ENCODE assay signal across 15 cellular contexts in genomic region chr10:22657028-22657427, GRCh38. TPM values are rescaled to one million over a fixed set of nuclear protein-coding genes. Genes with fewer than 3 reads are reported as not detected.
A peak's percentile ranks its signal among the peaks of the same experiment; 100 is the strongest.
DNase-seq lines count a peak whose midpoint lies in the region; ATAC-seq and TF ChIP-seq lines count a peak whose summit lies in the region.
"Had no signal": no experiment of that assay in that cellular context is flagged by ENCODE, and none has a peak within 500 bp of the region (broad histone marks: within the 10 kb centered on the region; RNA-seq: fewer than 3 reads in every experiment).

No MANE protein-coding gene starts in this region.

- H3K4me1 ChIP-seq in transverse colon, result peaks cover 0 to 41% (median 8%) of the 10 kb centered on the region in 4 donors

- DNase-seq in activated naive CD4-positive, alpha-beta T cell treated with Interleukin-2 at 50 U/mL for 16 hours, result no peak
- DNase-seq in activated T-helper 2 cell treated with anti-CD3 and anti-CD28 coated beads, Interferon-gamma antibody, Interleukin-2, Interleukin-4, amounts not matched to agents 10 μg/mL and 5 μg/mL and 100 μg/mL, durations not matched to agents 14 hours and 24 hours and 36 hours (ENCODE audit: low spot score), result no peak
- DNase-seq in memory B cell (ENCODE audit: low spot score in 2 of 2) (no peak), type B pancreatic cell (ENCODE audit: extremely low spot score, unreplicated experiment) (no peak), transverse colon (no peak), NOMO-1 (lab: John Stamatoyannopoulos, UW; ENCODE audit: unreplicated experiment in 2 of 2) (no peak), A172 (ENCODE audit: low spot score) (no peak)
- DNase-seq: BE2C; Karpas-422; NCI-H1694 treated with DMSO at 0.1 percent for 48 hours; SHP77 treated with DMSO at 0.1 percent for 48 hours; stimulated activated CD4-positive, alpha-beta T cell treated with anti-CD3 and anti-CD28 coated beads, Interleukin-15, amount 100 ng/mL, for 24 hours had no signal

- H3K27ac ChIP-seq in transverse colon, result no peak overlapping the region
- H3K27ac ChIP-seq: esophagus muscularis mucosa had no signal

- no peak overlapping the region for H3K4me3 ChIP-seq in transverse colon
- H3K4me3 ChIP-seq: esophagus muscularis mucosa, lung had no signal

- no peaks in the 10 kb centered on the region for H3K9me3 ChIP-seq in transverse colon
- H3K9me3 ChIP-seq: BE2C, esophagus muscularis mucosa had no signal

- peaks cover 97% of the 10 kb centered on the region for H3K4me1 Mint-ChIP-seq in activated naive CD4-positive, alpha-beta T cell treated with anti-CD3 and anti-CD28 coated beads, Interleukin-2, amount 50 U/mL, for 24 hours
- H3K4me1 Mint-ChIP-seq in activated T-helper 2 cell treated with anti-CD3 and anti-CD28 coated beads, Interferon-gamma antibody, Interleukin-2, Interleukin-4, amounts not matched to agents 10 μg/mL and 5 μg/mL and 100 μg/mL, durations not matched to agents 14 hours and 24 hours and 36 hours (ENCODE audit: low read depth), result peaks cover 82% of the 10 kb centered on the region
- H3K4me1 Mint-ChIP-seq in memory B cell, result peaks cover 68% of the 10 kb centered on the region
- H3K4me1 Mint-ChIP-seq in type B pancreatic cell (ENCODE audit: unreplicated experiment), result peaks cover 36% of the 10 kb centered on the region

- no peaks in the 10 kb centered on the region for H3K27me3 ChIP-seq in transverse colon
- H3K27me3 ChIP-seq: BE2C, esophagus muscularis mucosa had no signal

- no peak for TF ChIP-seq EP300 in transverse colon (IDR thresholded peaks at IDR 0.05; ENCODE audit: low read depth)

- H3K4me3 Mint-ChIP-seq in activated naive CD4-positive, alpha-beta T cell treated with anti-CD3 and anti-CD28 coated beads, Interleukin-2, amount 50 U/mL, for 24 hours, result peak overlapping the region; percentile 81
- peak overlapping the region; percentile 56 for H3K4me3 Mint-ChIP-seq in activated T-helper 2 cell treated with anti-CD3 and anti-CD28 coated beads, Interferon-gamma antibody, Interleukin-2, Interleukin-4, amounts not matched to agents 10 μg/mL and 5 μg/mL and 100 μg/mL, durations not matched to agents 14 hours and 24 hours and 36 hours (ENCODE audit: low read depth)
- H3K4me3 Mint-ChIP-seq in memory B cell (no peak overlapping the region), type B pancreatic cell (no peak overlapping the region)

- intact Hi-C loops in activated T-helper 2 cell treated with anti-CD3 and anti-CD28 coated beads, Interferon-gamma antibody, Interleukin-2, Interleukin-4, amounts not matched to agents 10 μg/mL and 5 μg/mL and 100 μg/mL, durations not matched to agents 14 hours and 24 hours and 36 hours (cut with micrococcal nuclease), result loop anchor here (5.0 kb wide), 1 partner anchor 85 kb away; no protein-coding TSS in a partner anchor
- intact Hi-C loops in transverse colon (cut with DNase I; ENCODE audit: low total_unique reads), result no loop called here

- in situ Hi-C loops in transverse colon (cut with MboI; ENCODE audit: low pct_ligation_motif_present in 1 of 4, low pct_unique_long_range_greater_than_20kb in 1 of 4, low sequenced_read_pairs in 3 of 4), result no loop called here

- peak overlapping the region; percentile 95 for H3K27ac Mint-ChIP-seq in activated naive CD4-positive, alpha-beta T cell treated with anti-CD3 and anti-CD28 coated beads, Interleukin-2, amount 50 U/mL, for 24 hours
- H3K27ac Mint-ChIP-seq in activated T-helper 2 cell treated with anti-CD3 and anti-CD28 coated beads, Interferon-gamma antibody, Interleukin-2, Interleukin-4, amounts not matched to agents 10 μg/mL and 5 μg/mL and 100 μg/mL, durations not matched to agents 14 hours and 24 hours and 36 hours, result peak overlapping the region; percentile 86
- H3K27ac Mint-ChIP-seq in memory B cell, result peak overlapping the region; percentile 64
- H3K27ac Mint-ChIP-seq in type B pancreatic cell, result peak overlapping the region; percentile 57

- TF ChIP-seq CTCF in type B pancreatic cell (conservative IDR thresholded peaks at IDR 0.05) (no peak), transverse colon (IDR thresholded peaks at IDR 0.05) (no peak)

- H3K36me3 Mint-ChIP-seq in activated naive CD4-positive, alpha-beta T cell treated with anti-CD3 and anti-CD28 coated beads, Interleukin-2, amount 50 U/mL, for 24 hours, result peaks cover 5% of the 10 kb centered on the region
- peaks cover 44% of the 10 kb centered on the region for H3K36me3 Mint-ChIP-seq in activated T-helper 2 cell treated with anti-CD3 and anti-CD28 coated beads, Interferon-gamma antibody, Interleukin-2, Interleukin-4, amounts not matched to agents 10 μg/mL and 5 μg/mL and 100 μg/mL, durations not matched to agents 14 hours and 24 hours and 36 hours (ENCODE audit: low read depth)
- H3K36me3 Mint-ChIP-seq in memory B cell, result peaks cover under 1% of the 10 kb centered on the region
- H3K36me3 Mint-ChIP-seq in type B pancreatic cell, result no peaks in the 10 kb centered on the region

- H3K36me3 ChIP-seq in transverse colon, result no peaks in the 10 kb centered on the region
- H3K36me3 ChIP-seq: BE2C, esophagus muscularis mucosa had no signal

- no peaks in the 10 kb centered on the region for H3K27me3 Mint-ChIP-seq in activated naive CD4-positive, alpha-beta T cell treated with anti-CD3 and anti-CD28 coated beads, Interleukin-2, amount 50 U/mL, for 24 hours
- no peaks in the 10 kb centered on the region for H3K27me3 Mint-ChIP-seq in activated T-helper 2 cell treated with anti-CD3 and anti-CD28 coated beads, Interferon-gamma antibody, Interleukin-2, Interleukin-4, amounts not matched to agents 10 μg/mL and 5 μg/mL and 100 μg/mL, durations not matched to agents 14 hours and 24 hours and 36 hours (ENCODE audit: low read depth)
- H3K27me3 Mint-ChIP-seq in memory B cell (no peaks in the 10 kb centered on the region), type B pancreatic cell (no peaks in the 10 kb centered on the region)

- no peak for TF ChIP-seq POLR2A in transverse colon (IDR thresholded peaks at IDR 0.05)

- WGBS in transverse colon (ENCODE audit: low coverage in 1 of 2), 2 donors, result 30 to 76% methylated on average over 2 to 4 of the region's 4 CpGs

- no peaks in the 10 kb centered on the region for H3K9me3 Mint-ChIP-seq in activated naive CD4-positive, alpha-beta T cell treated with anti-CD3 and anti-CD28 coated beads, Interleukin-2, amount 50 U/mL, for 24 hours
- H3K9me3 Mint-ChIP-seq in activated T-helper 2 cell treated with anti-CD3 and anti-CD28 coated beads, Interferon-gamma antibody, Interleukin-2, Interleukin-4, amounts not matched to agents 10 μg/mL and 5 μg/mL and 100 μg/mL, durations not matched to agents 14 hours and 24 hours and 36 hours, result no peaks in the 10 kb centered on the region
- no peaks in the 10 kb centered on the region for H3K9me3 Mint-ChIP-seq in memory B cell
- no peaks in the 10 kb centered on the region for H3K9me3 Mint-ChIP-seq in type B pancreatic cell

- no peak for ATAC-seq in memory B cell (ENCODE audit: low read depth)

RNA-seq across cellular contexts. Expression of gene PIP4K2A, which starts 57.4 kb away (rescaled TPM):
- 104 and 105 TPM in 2 replicates for total RNA-seq in activated T-helper 2 cell treated with anti-CD3 and anti-CD28 coated beads, Interferon-gamma antibody, Interleukin-2, Interleukin-4, amounts not matched to agents 10 μg/mL and 5 μg/mL and 100 μg/mL, durations not matched to agents 14 hours and 24 hours and 36 hours
- total RNA-seq in type B pancreatic cell (ENCODE audit: low replicate concordance) (15.7 and 26.3 TPM in 2 replicates), transverse colon (10 to 100 TPM in 3 of 4 donors, 1 to 10 TPM in 1; 2.6 to 14.9 (median 12.4) TPM)
- 74.9 and 92.5 TPM in 2 replicates for total RNA-seq in A172 (2014; rRNA removed; shearing (Covaris generic))

Comparison
In these comparisons a context has a peak if more than half of its experiments do, and no peak if none do; other contexts are left out.
1. H3K4me3 Mint-ChIP-seq: peak in activated naive CD4-positive, alpha-beta T cell treated with anti-CD3 and anti-CD28 coated beads, Interleukin-2, amount 50 U/mL, for 24 hours (single experiment) and activated T-helper 2 cell treated with anti-CD3 and anti-CD28 coated beads, Interferon-gamma antibody, Interleukin-2, Interleukin-4, amounts not matched to agents 10 μg/mL and 5 μg/mL and 100 μg/mL, durations not matched to agents 14 hours and 24 hours and 36 hours (single experiment); none in memory B cell (single experiment) and type B pancreatic cell (single experiment).
2. Peak in every context shown above with its lines, with median percentiles within 50 percentile points of each other: H3K27ac Mint-ChIP-seq.